17 cellular contexts compared by ENCODE assay signal in the genomic region with DNA sequence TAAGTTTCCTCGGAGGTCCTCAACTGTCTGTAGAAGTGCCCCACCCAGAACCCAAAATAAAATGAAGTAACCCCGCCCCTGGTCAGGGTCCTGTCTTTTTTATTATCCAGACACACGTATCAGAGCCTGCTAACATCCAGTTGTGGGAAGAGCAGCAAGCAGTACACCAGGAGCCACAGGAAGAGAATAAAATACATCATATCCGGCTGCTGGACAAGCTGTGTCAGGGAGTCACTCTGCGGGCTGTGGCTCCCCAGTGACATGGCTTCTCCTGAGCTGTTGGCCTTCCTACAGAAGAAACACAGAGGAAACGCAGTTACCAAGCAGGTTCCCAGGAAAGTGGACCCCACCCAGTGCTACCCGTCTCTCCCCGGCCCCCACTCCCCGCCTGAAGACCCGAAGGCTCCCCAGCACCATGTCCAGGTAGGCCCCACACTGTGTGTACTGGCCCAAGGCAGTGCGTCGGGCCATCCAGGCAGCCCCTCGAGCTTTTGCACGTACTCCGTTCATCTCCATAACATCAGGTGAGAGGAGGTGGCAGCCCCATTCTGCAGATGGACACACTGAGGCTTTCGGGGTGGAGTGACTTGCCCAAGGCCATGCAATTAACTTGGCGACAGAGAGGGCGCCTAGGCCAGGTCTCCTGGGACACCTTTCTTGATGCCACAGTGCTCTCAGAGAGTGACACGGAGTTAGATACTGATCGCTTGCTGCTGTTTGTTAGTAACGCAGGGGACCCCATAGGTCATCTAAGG. TPM values are rescaled to one million over a fixed set of nuclear protein-coding genes. Genes with fewer than 3 reads are reported as not detected.
A peak's percentile ranks its signal among the peaks of the same experiment; 100 is the strongest.
DNase-seq lines count a peak whose midpoint lies in the region; ATAC-seq, FAIRE-seq and TF ChIP-seq lines count a peak whose summit lies in the region.
"Had no signal": no experiment of that assay in that cellular context is flagged by ENCODE, and none has a peak within 500 bp of the region (broad histone marks: within the 10 kb centered on the region; RNA-seq: fewer than 3 reads in every experiment).

No MANE protein-coding gene starts in this region.

- H3K79me2 ChIP-seq in K562 (ENCODE audit: control insufficient read depth, insufficient read depth, low read length): no peaks in the 10 kb centered on the region

- H2BK15ac ChIP-seq in neuronal stem cell (ENCODE audit: low read length): peak overlapping the region; percentile 30

- no peak overlapping the region for H3K9ac ChIP-seq in K562 (ENCODE audit: insufficient read depth in 1 of 2, low read depth in 2 of 2, low read length in 2 of 2)
- no peak overlapping the region for H3K9ac ChIP-seq in neuronal stem cell (ENCODE audit: low read depth, low read length, poor library complexity)
- H3K9ac ChIP-seq: BLaER1 treated with 17β-estradiol and CSF1 and Interleukin-3, amounts not matched to agents 10 nM and 100 nM had no signal

- H2BK12ac ChIP-seq in neuronal stem cell (ENCODE audit: low read length): no peak overlapping the region

- CTCF ChIA-PET in K562 (lab: Yijun Ruan, JAX; ENCODE audit: low intra/inter-chr PET ratio): no interaction called here

- peaks cover 3 to 33% of the 10 kb centered on the region in 2 experiments; a peak in 3 of 5 replicates for H3K27me3 ChIP-seq in K562 (ENCODE audit: control insufficient read depth in 2 of 2, insufficient read depth in 2 of 2, low read length in 2 of 2)
- H3K27me3 ChIP-seq in right atrium auricular region: no peaks in the 10 kb centered on the region
- no peaks in the 10 kb centered on the region for H3K27me3 ChIP-seq in neuronal stem cell (ENCODE audit: control insufficient read depth in 3 of 3, insufficient read depth in 3 of 3, low read depth in 1 of 3, low read length in 3 of 3)
- H3K27me3 ChIP-seq: BLaER1 treated with 17β-estradiol and CSF1 and Interleukin-3, amounts not matched to agents 10 nM and 100 nM had no signal

- TF ChIP-seq CTCF in K562 (IDR thresholded peaks at IDR 0.05 in 2 of 3, conservative IDR thresholded peaks at IDR 0.05 in 1 of 3; ENCODE audit: insufficient read depth in 2 of 3, low read depth in 1 of 3, low read length in 3 of 3) (no peak), right atrium auricular region (IDR thresholded peaks at IDR 0.05) (no peak)

- no peak overlapping the region for H4K91ac ChIP-seq in neuronal stem cell (ENCODE audit: low read depth, low read length, poor library complexity)

- intact Hi-C loops in K562 (cut with micrococcal nuclease): loop anchor here (10.0 kb wide), 1 partner anchor 97 kb away; no protein-coding TSS in a partner anchor

- H3K79me1 ChIP-seq in neuronal stem cell (ENCODE audit: low read depth, low read length): no peaks in the 10 kb centered on the region

- H3K9me3 ChIP-seq in K562 (replicated peaks; ENCODE audit: control insufficient read depth, insufficient read depth, low read depth, low read length) (no peaks in the 10 kb centered on the region), right atrium auricular region (peaks cover 0 to 6% of the 10 kb centered on the region in 2 donors), neuronal stem cell (replicated peaks in 1 of 2; ENCODE audit: control insufficient read depth in 2 of 2, insufficient read depth in 1 of 2, low read depth in 1 of 2, low read length in 2 of 2) (no peaks in the 10 kb centered on the region)

- no peak; the same call in 2 of the 3 replicates for ATAC-seq in K562
- ATAC-seq in HG03520 (IDR thresholded peaks at IDR 0.05; ENCODE audit: unreplicated experiment): no peak

- no peak overlapping the region for H4K8ac ChIP-seq in neuronal stem cell (ENCODE audit: low read depth, low read length)

- no peak overlapping the region for H2AK5ac ChIP-seq in neuronal stem cell (ENCODE audit: low read depth, low read length)

- no peak overlapping the region for H2BK120ac ChIP-seq in neuronal stem cell (ENCODE audit: low read depth, low read length)

- H3K4me3 ChIP-seq in K562 (no peak overlapping the region), right atrium auricular region (no peak overlapping the region), neuronal stem cell (ENCODE audit: low read length in 2 of 2) (no peak overlapping the region)
- H3K4me3 ChIP-seq: BLaER1 treated with 17β-estradiol and CSF1 and Interleukin-3, amounts not matched to agents 10 nM and 100 nM had no signal

- peak overlapping the region; percentile 45 for H3K18ac ChIP-seq in neuronal stem cell (ENCODE audit: low read length)

- no peak overlapping the region for H3K14ac ChIP-seq in neuronal stem cell (ENCODE audit: low read length)

- no peaks in the 10 kb centered on the region for H3K9me1 ChIP-seq in K562 (ENCODE audit: control insufficient read depth, insufficient read depth, low read length)

- POLR2A ChIA-PET in K562 (lab: Yijun Ruan, JAX): no interaction called here

- H3K36me3 ChIP-seq in K562 (ENCODE audit: control insufficient read depth, insufficient read depth, low read length) (no peaks in the 10 kb centered on the region), right atrium auricular region (no peaks in the 10 kb centered on the region), neuronal stem cell (replicated peaks in 1 of 2; ENCODE audit: control insufficient read depth in 2 of 2, insufficient read depth in 2 of 2, low read length in 2 of 2) (no peaks in the 10 kb centered on the region)

- in situ Hi-C loops in K562 (cut with MboI): no loop called here

- WGBS in K562 (ENCODE audit: insufficient coverage, low coverage, missing lambda C conversion rate): 8% methylated on average over 13 of the region's 21 CpGs
- no CpG with 5 or more reads among the region's 21 CpGs for WGBS in neuronal stem cell (ENCODE audit: extremely low coverage in 2 of 2, insufficient read length in 2 of 2, insufficient replicate concordance in 1 of 2), 2 donors

- no peak for TF ChIP-seq RAD21 in K562 (CRISPR knock-in tag; conservative IDR thresholded peaks at IDR 0.05 in 1 of 2, IDR thresholded peaks at IDR 0.05 in 1 of 2)

- no peak overlapping the region for H2BK5ac ChIP-seq in neuronal stem cell (ENCODE audit: low read length)

- no peak overlapping the region for H3K4ac ChIP-seq in neuronal stem cell (ENCODE audit: low read length)

- FAIRE-seq in K562 (lab: Jason Lieb, UNC): no peak
- FAIRE-seq: GM18507, RCC 7860 had no signal

- TF ChIP-seq POLR2A in K562 (conservative IDR thresholded peaks at IDR 0.05): no peak

- TF ChIP-seq EP300 in K562 (IDR thresholded peaks at IDR 0.05; ENCODE audit: low read length): no peak

- BruUV-seq in K562 (replicated peaks; lab: Mats Ljungman, UMichigan): no TSS peak

- peak; percentile 39 for DNase-seq in NCI-H82 (lab: John Stamatoyannopoulos, UW)
- no peak for DNase-seq in NCI-H82 treated with DMSO at 0.1 percent for 48 hours (lab: John Stamatoyannopoulos, UW; ENCODE audit: unreplicated experiment)
- DNase-seq in K562 (ENCODE audit: extremely low read depth in 1 of 4, low spot score in 3 of 4): no peak
- no peak for DNase-seq in right atrium auricular region (ENCODE audit: low spot score)
- DNase-seq in neuronal stem cell (ENCODE audit: low spot score): no peak
- DNase-seq in mesenteric fat pad (ENCODE audit: low spot score): no peak
- DNase-seq in T-helper 1 cell: no peak
- DNase-seq: DMS53, H7, NCI-H1930, NCI-H2171 treated with DMSO at 0.1 percent for 48 hours, NCI-H510A had no signal

- H4K20me1 ChIP-seq in K562 (replicated peaks; ENCODE audit: control insufficient read depth, insufficient read depth, low read length): no peaks in the 10 kb centered on the region
- H4K20me1 ChIP-seq: BLaER1 treated with 17β-estradiol and CSF1 and Interleukin-3, amounts not matched to agents 10 nM and 100 nM had no signal

- H3K4me2 ChIP-seq in K562 (ENCODE audit: insufficient read depth, low read length) (no peak overlapping the region), neuronal stem cell (ENCODE audit: insufficient read depth, low read length, poor library complexity, severe bottlenecking) (no peak overlapping the region)

- H2AFZ ChIP-seq in K562 (ENCODE audit: low read depth, low read length) (no peak overlapping the region), neuronal stem cell (ENCODE audit: low read length) (no peak overlapping the region)

- H3K4me1 ChIP-seq in K562 (replicated peaks in 1 of 2; ENCODE audit: control insufficient read depth in 2 of 2, insufficient read depth in 2 of 2, low read length in 2 of 2) (no peaks in the 10 kb centered on the region), right atrium auricular region (peaks cover 0 to 23% of the 10 kb centered on the region in 2 donors), neuronal stem cell (ENCODE audit: control insufficient read depth in 2 of 2, insufficient read depth in 1 of 2, low read depth in 1 of 2, low read length in 2 of 2) (peaks cover 0 to 15% of the 10 kb centered on the region in 2 donors)

- peak overlapping the region; percentile 80 for H3K23ac ChIP-seq in neuronal stem cell (ENCODE audit: low read depth, low read length, poor library complexity)

- no peak overlapping the region for H3K27ac ChIP-seq in K562 (ENCODE audit: extremely low read depth, low read depth, low read length)
- peak overlapping the region; percentile 6 to 46 for H3K27ac ChIP-seq in right atrium auricular region
- H3K27ac ChIP-seq in neuronal stem cell (replicated peaks; ENCODE audit: low read length): no peak overlapping the region
- H3K27ac ChIP-seq: 22Rv1; BLaER1 treated with 17β-estradiol and CSF1 and Interleukin-3, amounts not matched to agents 10 nM and 100 nM had no signal

TF ChIP-seq in K562, 482 proteins besides CTCF, POLR2A, EP300 and RAD21 (continues in another document):
- TF ChIP-seq SNIP1 (IDR thresholded peaks at IDR 0.05; ENCODE audit: low read depth) (no peak), RBM25 (IDR thresholded peaks at IDR 0.05; ENCODE audit: low read depth, low read length, severe bottlenecking) (peak; percentile 53)

RNA-seq across cellular contexts. Expression of a gene that starts 34.3 kb away (rescaled TPM):
- total RNA-seq in K562 (2011; cell fraction: chromatin; rRNA removed; ENCODE audit: low replicate concordance): 10.7 and 41.2 TPM in 2 replicates
- 5.5 and 10.3 TPM in 2 replicates for total RNA-seq in K562 (2011; cell fraction: nucleolus; rRNA removed)
- 13.1 and 16.9 TPM in 2 replicates for total RNA-seq in K562 (2011; cell fraction: nucleoplasm; rRNA removed)
- total RNA-seq in K562 (2014; rRNA removed) (12.2 and 17.8 TPM in 2 replicates), K562 (2014; rRNA removed; fragmentation: Illumina TruSeq; extraction: Trizol) (16.1 and 17.5 TPM in 2 replicates), K562 (2015; rRNA removed; fragmentation: Illumina TruSeq; extraction: Trizol) (17.7 and 19.2 TPM in 2 replicates), K562 (2021) (16.2 and 17.5 TPM in 2 replicates), right atrium auricular region (10 to 100 TPM; 15.9 to 23.0 TPM), mesenteric fat pad (78.3 TPM)
- polyA plus RNA-seq in K562 (2011; rRNA removed) (16.7 and 23.2 TPM in 2 replicates), K562 (2014; fragmentation: Illumina TruSeq; extraction: Trizol) (12.4 and 13.6 TPM in 2 replicates), K562 (2014; fragmentation: Nextera tagmentation; extraction: Ambion mirVana) (1 to 10 TPM; 2.5 to 2.6 TPM), K562 (2014; rRNA removed) (7.0 and 7.1 TPM in 2 replicates)
- 5.2 and 8.4 TPM in 2 replicates for polyA plus RNA-seq in K562 (2011; cell fraction: cytosol; rRNA removed)
- polyA plus RNA-seq in K562 (2011; cell fraction: nucleus; rRNA removed): 29.6 and 29.9 TPM in 2 replicates
- polyA plus RNA-seq in K562 (2012): 7.9 and 8.5 TPM in 2 replicates
- 42.8 and 48.0 TPM in 2 replicates for polyA minus RNA-seq in K562 (2011; rRNA and poly(A)+ RNA removed)
- polyA minus RNA-seq in K562 (2011; cell fraction: cytosol; rRNA and poly(A)+ RNA removed): 23.4 and 37.7 TPM in 2 replicates
- polyA minus RNA-seq in K562 (2011; cell fraction: nucleus; rRNA and poly(A)+ RNA removed): 21.7 and 39.8 TPM in 2 replicates
- 75.9 TPM for polyA plus RNA-seq in neuronal stem cell (2013, experiment 1 of 2)
- polyA plus RNA-seq in neuronal stem cell (2013, experiment 2 of 2): 77.6 TPM

Comparison
In these comparisons a context has a peak if more than half of its experiments do, and no peak if none do; other contexts are left out.
1. H3K27ac ChIP-seq: peak in right atrium auricular region (2 of 2); none in K562 (single experiment) and neuronal stem cell (single experiment).